Comparison of ENCODE assay signal across 8 cellular contexts in the genomic region with DNA sequence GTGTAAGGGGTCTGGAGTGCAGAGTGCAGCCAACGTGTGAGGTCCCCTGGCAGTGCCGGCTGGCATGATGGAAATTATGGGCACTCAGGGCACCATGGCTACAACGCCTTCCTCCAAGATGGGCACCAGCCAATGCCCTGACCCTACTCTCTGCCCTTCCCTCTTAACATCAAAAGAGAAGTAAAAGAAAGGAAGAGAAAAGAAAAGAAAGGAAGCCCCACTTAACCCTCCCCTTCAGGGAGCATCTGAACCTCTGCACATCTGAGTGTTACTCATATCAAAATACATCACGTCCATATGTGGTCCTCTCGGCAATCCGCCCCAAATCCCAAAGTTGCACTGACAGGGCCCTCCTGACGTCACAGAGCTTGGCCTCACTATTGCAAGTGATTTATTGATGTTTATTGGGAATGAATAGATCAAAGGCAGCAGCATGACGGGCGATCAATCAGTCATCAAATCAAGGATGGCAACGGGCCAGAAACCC.
DNase-seq lines count a peak whose midpoint lies in the region; ATAC-seq and TF ChIP-seq lines count a peak whose summit lies in the region.

No MANE protein-coding gene starts in this region.

- TF ChIP-seq CTCF in WI38 (IDR thresholded peaks at IDR 0.05; ENCODE audit: low read depth, low read length) (no peak), foreskin fibroblast (IDR thresholded peaks at IDR 0.05; ENCODE audit: low read depth, low read length) (no peak)

- peak overlapping the region; percentile 69 for H3K9ac ChIP-seq in ES-I3 (ENCODE audit: low read depth, low read length)

- H3K36me3 ChIP-seq in ES-I3 (ENCODE audit: insufficient read depth, low read length), result peaks cover 2% of the 10 kb centered on the region; the same call in 1 of the 2 replicates

- DNase-seq in foreskin fibroblast (peak; percentile 36 to 55), skeletal muscle cell (ENCODE audit: low read depth) (no peak), SKM-1 treated with dmso at 0.1 percent for 144 hours (lab: John Stamatoyannopoulos, UW; ENCODE audit: unreplicated experiment) (no peak), NCI-H82 (lab: John Stamatoyannopoulos, UW) (no peak), NCI-H226 (no peak)

- ATAC-seq in GM21619 (IDR thresholded peaks at IDR 0.05; ENCODE audit: unreplicated experiment), result no peak

- no peaks in the 10 kb centered on the region for H3K9me3 ChIP-seq in ES-I3 (ENCODE audit: control insufficient read depth, insufficient read depth, low read length)

- H3K4me3 ChIP-seq in WI38 (ENCODE audit: low read depth, low read length) (peak overlapping the region; percentile 87), foreskin fibroblast (ENCODE audit: low read depth in 1 of 2, low read length in 2 of 2) (peak overlapping the region; percentile 75 to 83), skeletal muscle cell (ENCODE audit: low read depth, low read length) (peak overlapping the region; percentile 77)

- peaks cover 4% of the 10 kb centered on the region; the same call in 1 of the 2 replicates for H3K4me1 ChIP-seq in ES-I3 (ENCODE audit: insufficient read depth, low read length)

Comparison
In these comparisons a context has a peak if more than half of its experiments do, and no peak if none do; other contexts are left out.
1. DNase-seq: peak in foreskin fibroblast (2 of 2); none in skeletal muscle cell (single experiment), SKM-1 treated with dmso at 0.1 percent for 144 hours (single experiment), NCI-H82 (single experiment) and NCI-H226 (single experiment).
2. Peak in every context shown above with its lines, with median percentiles within 50 percentile points of each other: H3K4me3 ChIP-seq.